8 cellular contexts compared by ENCODE assay signal in the genomic region with DNA sequence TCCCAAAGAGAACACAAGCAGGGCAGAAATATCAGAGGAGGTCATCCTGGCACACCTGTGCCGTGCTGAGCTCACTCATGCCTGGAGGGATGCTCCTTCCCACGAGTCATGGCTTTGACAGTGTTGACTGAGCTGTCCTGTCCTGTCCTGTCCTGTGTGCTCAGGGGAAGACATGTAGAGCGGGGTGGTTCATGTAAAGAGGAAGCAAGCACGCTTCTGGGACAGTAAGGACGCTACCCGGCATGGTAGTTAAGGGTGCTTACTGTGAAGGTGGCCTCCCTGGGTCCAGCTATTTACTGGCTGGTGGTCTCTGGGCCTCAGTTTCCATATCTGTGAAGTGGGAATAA. TPM values are rescaled to one million over a fixed set of nuclear protein-coding genes. Genes with fewer than 3 reads are reported as not detected.
A peak's percentile ranks its signal among the peaks of the same experiment; 100 is the strongest.
DNase-seq lines count a peak whose midpoint lies in the region; ATAC-seq and TF ChIP-seq lines count a peak whose summit lies in the region.

No MANE protein-coding gene starts in this region.

- intact Hi-C loops in left lung (cut with DNase I), result no loop called here

- H3K9me3 ChIP-seq in left lung, result no peaks in the 10 kb centered on the region
- H3K9me3 ChIP-seq in MG63, result no peaks in the 10 kb centered on the region

- peak overlapping the region; percentile 24 to 49 for H3K4me3 ChIP-seq in left lung
- no peak overlapping the region for H3K4me3 ChIP-seq in MG63

- TF ChIP-seq CTCF in left lung (IDR thresholded peaks at IDR 0.05), result no peak

- H3K4me1 ChIP-seq in left lung, result peaks cover 17 to 39% of the 10 kb centered on the region in 2 donors

- no peaks in the 10 kb centered on the region for H3K27me3 ChIP-seq in left lung
- H3K27me3 ChIP-seq in MG63, result no peaks in the 10 kb centered on the region

- H3K27ac ChIP-seq in left lung, result peak overlapping the region; percentile 56 to 77

- peak; percentile 46 for ATAC-seq in GM18502 (IDR thresholded peaks at IDR 0.05; ENCODE audit: poor library complexity, unreplicated experiment)
- peak; percentile 39 for ATAC-seq in HG02759 (IDR thresholded peaks at IDR 0.05; ENCODE audit: unreplicated experiment)
- ATAC-seq in left lung, result peak; percentile 31
- ATAC-seq in HG02840 (IDR thresholded peaks at IDR 0.05; ENCODE audit: low FRiP score, unreplicated experiment), result no peak

- peaks cover 0 to 7% of the 10 kb centered on the region in 2 donors for H3K36me3 ChIP-seq in left lung
- no peaks in the 10 kb centered on the region for H3K36me3 ChIP-seq in MG63

- DNase-seq in UCSD-AML1 (lab: John Stamatoyannopoulos, UW; ENCODE audit: unreplicated experiment) (peak; percentile 64), left lung (no peak), MG63 (no peak), NCI-H1092 (lab: John Stamatoyannopoulos, UW) (no peak), GM03348 (ENCODE audit: low spot score) (no peak)

RNA-seq across cellular contexts. Expression of a gene that starts 0.4 kb away (rescaled TPM):
- 100 to 1,000 TPM in 1 of 2 donors, 10 to 100 TPM in 1; 83.3 to 149 TPM for total RNA-seq in left lung
- total RNA-seq in MG63 (2014; rRNA removed; shearing (Covaris generic); ENCODE audit: low replicate concordance), result 1.2 and 1.8 TPM in 2 replicates

Comparison
In these comparisons a context has a peak if more than half of its experiments do, and no peak if none do; other contexts are left out.
1. RNA of a gene that starts 0.4 kb away (total RNA-seq): 83.3 to 149 TPM in left lung; 1.2 to 1.8 TPM in MG63; every median in the first group is over 10 times any median in the second.